Comparison of ENCODE assay signal across 8 cellular contexts in the genomic region with DNA sequence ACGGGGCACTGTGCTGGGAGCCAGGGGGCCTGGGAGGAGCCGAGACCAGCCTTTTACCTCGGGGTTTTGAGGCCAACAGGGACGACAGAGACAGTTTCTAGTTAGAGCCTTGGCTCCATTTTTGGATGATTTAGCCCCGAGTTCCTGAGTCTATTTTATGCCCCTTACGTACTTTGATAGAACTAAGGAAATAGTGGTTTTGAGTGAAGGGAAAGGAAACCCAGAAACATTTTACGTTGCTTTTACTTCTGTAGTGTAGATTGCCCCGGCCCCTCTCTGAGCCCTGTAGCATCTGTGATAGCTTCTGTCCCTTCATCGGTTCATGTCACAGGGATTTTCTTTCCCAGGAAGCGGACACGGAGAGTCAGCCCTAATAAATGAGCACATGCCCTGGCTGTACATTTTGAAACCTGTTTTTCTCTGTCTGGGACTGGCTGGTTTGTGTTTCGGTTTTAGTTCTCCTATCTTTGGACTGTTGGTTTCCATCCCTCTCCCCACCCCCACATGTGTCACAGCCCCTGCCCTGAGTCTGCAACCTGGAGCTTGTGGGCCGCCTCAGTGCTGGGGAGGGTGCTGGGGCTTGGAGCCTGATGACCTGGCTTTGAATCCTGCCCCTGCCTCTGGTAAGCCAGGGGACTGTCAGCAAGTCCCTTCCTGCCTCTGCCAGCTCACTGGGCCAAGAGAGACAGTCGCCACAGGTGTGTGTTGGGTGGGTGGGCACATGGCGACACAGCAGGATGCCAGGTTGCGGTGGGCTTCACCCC. TPM values are rescaled to one million over a fixed set of nuclear protein-coding genes. Genes with fewer than 3 reads are reported as not detected.
A peak's percentile ranks its signal among the peaks of the same experiment; 100 is the strongest.
DNase-seq lines count a peak whose midpoint lies in the region; ATAC-seq and TF ChIP-seq lines count a peak whose summit lies in the region.

No MANE protein-coding gene starts in this region.

- H3K4me3 Mint-ChIP-seq in glutamatergic neuron (ENCODE audit: unreplicated experiment), result peak overlapping the region; percentile 78

- in situ Hi-C loops in ACHN (cut with HindIII; ENCODE audit: low pct_ligation_motif_present, low pct_unique_long_range_greater_than_20kb, low sequenced_read_pairs), result no loop called here

- TF ChIP-seq CTCF in glutamatergic neuron (IDR thresholded peaks at IDR 0.05; ENCODE audit: partially characterized antibody, unreplicated experiment), result no peak

- H3K4me1 Mint-ChIP-seq in glutamatergic neuron (ENCODE audit: low read depth, unreplicated experiment), result peaks cover 29% of the 10 kb centered on the region

- DNase-seq in activated CD4-positive, alpha-beta T cell treated with anti-CD3 and anti-CD28 coated beads, Interleukin-2, amount 50 U/mL, for 24 hours (ENCODE audit: low read depth in 1 of 2, low spot score in 1 of 2), result peak; percentile 37 to 74
- DNase-seq in glutamatergic neuron (no peak), superior temporal gyrus (ENCODE audit: extremely low spot score) (no peak), HT-29 (ENCODE audit: low spot score) (no peak), ACHN (no peak)
- peak; percentile 17 for DNase-seq in stimulated activated CD8-positive, alpha-beta memory T cell treated with anti-CD3 and anti-CD28 coated beads, Interleukin-15, amount 100 ng/mL, for 24 hours (ENCODE audit: low read depth)

- ATAC-seq in GM19351 (IDR thresholded peaks at IDR 0.05; ENCODE audit: unreplicated experiment), result peak; percentile 56
- peak; percentile 57 for ATAC-seq in HG03354 (IDR thresholded peaks at IDR 0.05; ENCODE audit: poor library complexity, severe bottlenecking, unreplicated experiment)

- peak overlapping the region; percentile 97 for H3K27ac Mint-ChIP-seq in glutamatergic neuron (ENCODE audit: unreplicated experiment)

- peaks cover 15% of the 10 kb centered on the region for H3K27me3 Mint-ChIP-seq in glutamatergic neuron (ENCODE audit: unreplicated experiment)

- no peaks in the 10 kb centered on the region for H3K36me3 Mint-ChIP-seq in glutamatergic neuron (ENCODE audit: unreplicated experiment)

- peaks cover 29% of the 10 kb centered on the region for H3K9me3 Mint-ChIP-seq in glutamatergic neuron (ENCODE audit: unreplicated experiment)

RNA-seq across cellular contexts. Expression of gene ORAI2, which starts 6.9 kb away (rescaled TPM):
- 31.8 TPM for total RNA-seq in glutamatergic neuron (ENCODE audit: unreplicated experiment)
- total RNA-seq in HT-29 (2014; rRNA removed; shearing (Covaris generic)), result 37.4 and 39.8 TPM in 2 replicates

RNA-seq across cellular contexts. Expression of gene PRKRIP1, which starts 30.3 kb away (rescaled TPM):
- total RNA-seq in glutamatergic neuron (ENCODE audit: unreplicated experiment), result 31.0 TPM
- total RNA-seq in HT-29 (2014; rRNA removed; shearing (Covaris generic)), result 34.8 and 38.8 TPM in 2 replicates

RNA-seq across cellular contexts. Expression of gene ALKBH4, which starts 38.2 kb away (rescaled TPM):
- 9.8 TPM for total RNA-seq in glutamatergic neuron (ENCODE audit: unreplicated experiment)
- 31.5 and 36.5 TPM in 2 replicates for total RNA-seq in HT-29 (2014; rRNA removed; shearing (Covaris generic))

RNA-seq across cellular contexts. Expression of gene LRWD1, which starts 38.3 kb away (rescaled TPM):
- 37.0 TPM for total RNA-seq in glutamatergic neuron (ENCODE audit: unreplicated experiment)
- total RNA-seq in HT-29 (2014; rRNA removed; shearing (Covaris generic)), result 73.6 and 81.2 TPM in 2 replicates

RNA-seq across cellular contexts. Expression of gene POLR2J, which starts 52.3 kb away (rescaled TPM):
- 28.4 TPM for total RNA-seq in glutamatergic neuron (ENCODE audit: unreplicated experiment)
- total RNA-seq in HT-29 (2014; rRNA removed; shearing (Covaris generic)), result 96.9 and 101 TPM in 2 replicates

Comparison
In these comparisons a context has a peak if more than half of its experiments do, and no peak if none do; other contexts are left out.
1. DNase-seq: peak in activated CD4-positive, alpha-beta T cell treated with anti-CD3 and anti-CD28 coated beads, Interleukin-2, amount 50 U/mL, for 24 hours (2 of 2) and stimulated activated CD8-positive, alpha-beta memory T cell treated with anti-CD3 and anti-CD28 coated beads, Interleukin-15, amount 100 ng/mL, for 24 hours (single experiment); none in glutamatergic neuron (single experiment), superior temporal gyrus (single experiment), HT-29 (single experiment) and ACHN (single experiment).